ENCODE assay signal across 20 cellular contexts in genomic region chr3:117752984-117753717, GRCh38.
A peak's percentile ranks its signal among the peaks of the same experiment; 100 is the strongest.
DNase-seq lines count a peak whose midpoint lies in the region; ATAC-seq and TF ChIP-seq lines count a peak whose summit lies in the region.
"Had no signal": no experiment of that assay in that cellular context is flagged by ENCODE, and none has a peak within 500 bp of the region (broad histone marks: within the 10 kb centered on the region; RNA-seq: fewer than 3 reads in every experiment).

No MANE protein-coding gene starts in this region.

- H3K79me2 ChIP-seq in trophoblast cell (ENCODE audit: control insufficient read depth, insufficient read depth, low read length, poor library complexity), result no peaks in the 10 kb centered on the region

- H3K36me3 ChIP-seq in HEK293 (ENCODE audit: control insufficient read depth in 2 of 2, insufficient read depth in 1 of 2, low read length in 2 of 2), result no peaks in the 10 kb centered on the region
- H3K36me3 ChIP-seq in trophoblast cell (ENCODE audit: control insufficient read depth in 1 of 2, insufficient read depth in 2 of 2, low read length in 2 of 2), result no peaks in the 10 kb centered on the region
- H3K36me3 ChIP-seq in uterus, result no peaks in the 10 kb centered on the region
- H3K36me3 ChIP-seq: breast epithelium, heart right ventricle had no signal

- no peak overlapping the region for H3K14ac ChIP-seq in trophoblast cell (ENCODE audit: low read length)

- H2AK5ac ChIP-seq in trophoblast cell (ENCODE audit: low read length), result no peak overlapping the region

- no peak overlapping the region for H3K4ac ChIP-seq in trophoblast cell (ENCODE audit: low read depth, low read length)

- TF ChIP-seq CTCF in AG10803 (conservative IDR thresholded peaks at IDR 0.05; ENCODE audit: low read length), result no peak
- no peak for TF ChIP-seq CTCF in HEK293 (tag by site-specific recombination; IDR thresholded peaks at IDR 0.05)
- TF ChIP-seq CTCF in fibroblast of the aortic adventitia (IDR thresholded peaks at IDR 0.05; ENCODE audit: insufficient read depth, low read length), result no peak
- no peak for TF ChIP-seq CTCF in uterus (IDR thresholded peaks at IDR 0.05)

- peak; percentile 51 for DNase-seq in AG10803 (ENCODE audit: low read depth)
- peak; percentile 29 for DNase-seq in SK-N-DZ (ENCODE audit: low spot score)
- peak; percentile 47 for DNase-seq in fibroblast of the aortic adventitia (ENCODE audit: low read depth)
- no peak for DNase-seq in trophoblast cell
- DNase-seq in uterus, result no peak
- DNase-seq in NCI-H2107 treated with DMSO at 0.1 percent for 48 hours (lab: John Stamatoyannopoulos, UW; ENCODE audit: unreplicated experiment), result no peak
- DNase-seq: activated CD4-positive, CD25-positive, alpha-beta regulatory T cell; activated naive CD4-positive, alpha-beta T cell; effector memory CD8-positive, alpha-beta T cell; GDM1; heart right ventricle; left colon; MV-4-11; NCI-H345; psoas muscle; stimulated activated CD4-positive, alpha-beta T cell treated with anti-CD3 and anti-CD28 coated beads, Interleukin-15, amount 100 ng/mL, for 24 hours had no signal

- no peak overlapping the region for H2BK5ac ChIP-seq in trophoblast cell (ENCODE audit: low read depth, low read length, poor library complexity)

- no peak overlapping the region for H2BK120ac ChIP-seq in trophoblast cell (ENCODE audit: insufficient read depth, low read length, poor library complexity)

- H3K27ac ChIP-seq in HEK293 (ENCODE audit: extremely low read depth, low read depth, low read length), result no peak overlapping the region
- H3K27ac ChIP-seq in trophoblast cell (ENCODE audit: low read depth, low read length), result no peak overlapping the region
- H3K27ac ChIP-seq in uterus, result no peak overlapping the region
- H3K27ac ChIP-seq: breast epithelium, heart right ventricle, psoas muscle had no signal

- H3K18ac ChIP-seq in trophoblast cell (ENCODE audit: low read length), result no peak overlapping the region

- no peaks in the 10 kb centered on the region for H3K4me1 ChIP-seq in HEK293 (ENCODE audit: control insufficient read depth, insufficient read depth, low read length)
- no peaks in the 10 kb centered on the region for H3K4me1 ChIP-seq in trophoblast cell (ENCODE audit: control insufficient read depth in 1 of 2, insufficient read depth in 2 of 2, low read length in 2 of 2)
- no peaks in the 10 kb centered on the region for H3K4me1 ChIP-seq in uterus
- H3K4me1 ChIP-seq: breast epithelium, heart right ventricle, psoas muscle had no signal

- ATAC-seq in HG02938 (IDR thresholded peaks at IDR 0.05; ENCODE audit: unreplicated experiment), result no peak
- ATAC-seq: effector memory CD8-positive, alpha-beta T cell; heart right ventricle; left colon; Panc1; psoas muscle had no signal

- POLR2A ChIA-PET in HEK293 (lab: Yijun Ruan, JAX), result no interaction called here

- H3K9ac ChIP-seq in trophoblast cell (ENCODE audit: low read length), result no peak overlapping the region

- TF ChIP-seq POLR2A in uterus (IDR thresholded peaks at IDR 0.05), result no peak

- H4K8ac ChIP-seq in trophoblast cell (ENCODE audit: low read depth, low read length), result no peak overlapping the region

- H4K12ac ChIP-seq in trophoblast cell (ENCODE audit: low read depth, low read length), result no peak overlapping the region

- no peaks in the 10 kb centered on the region for H3K79me1 ChIP-seq in trophoblast cell (ENCODE audit: low read length)

- H2BK12ac ChIP-seq in trophoblast cell (ENCODE audit: low read length), result no peak overlapping the region

- H3K9me3 ChIP-seq in HEK293 (ENCODE audit: control insufficient read depth, insufficient read depth, low read depth, low read length), result no peaks in the 10 kb centered on the region
- H3K9me3 ChIP-seq in trophoblast cell (ENCODE audit: insufficient read depth, low read depth, low read length), result no peaks in the 10 kb centered on the region
- no peaks in the 10 kb centered on the region for H3K9me3 ChIP-seq in uterus
- H3K9me3 ChIP-seq: breast epithelium, heart right ventricle, psoas muscle had no signal

- no peak overlapping the region for H2AFZ ChIP-seq in trophoblast cell (ENCODE audit: insufficient read depth, low read length, poor library complexity)

- H3K27me3 ChIP-seq in trophoblast cell (ENCODE audit: insufficient read depth, low read length) (no peaks in the 10 kb centered on the region), uterus (no peaks in the 10 kb centered on the region)
- H3K27me3 ChIP-seq: breast epithelium, heart right ventricle had no signal

- no peak overlapping the region for H3K23ac ChIP-seq in trophoblast cell (ENCODE audit: low read length)

- no peak overlapping the region for H3K4me3 ChIP-seq in AG10803 (ENCODE audit: low read length)
- H3K4me3 ChIP-seq in HEK293 (ENCODE audit: low read depth, low read length), result no peak overlapping the region
- H3K4me3 ChIP-seq in fibroblast of the aortic adventitia (ENCODE audit: low read depth, low read length), result no peak overlapping the region
- H3K4me3 ChIP-seq in trophoblast cell (ENCODE audit: low read depth, low read length), result no peak overlapping the region
- H3K4me3 ChIP-seq in uterus, result no peak overlapping the region
- H3K4me3 ChIP-seq: breast epithelium, heart right ventricle, psoas muscle had no signal

- WGBS in trophoblast cell (ENCODE audit: extremely low coverage, insufficient coverage, insufficient read length), result 100% methylated on average over 1 of the region's 3 CpGs

- intact Hi-C loops in uterus (cut with DNase I; ENCODE audit: low total_unique reads), result no loop called here

- CTCF ChIA-PET in HEK293 (lab: Yijun Ruan, JAX), result no interaction called here

- no peak overlapping the region for H4K91ac ChIP-seq in trophoblast cell (ENCODE audit: low read depth, low read length)

- no peak overlapping the region for H3K4me2 ChIP-seq in trophoblast cell (ENCODE audit: low read length)

TF ChIP-seq in HEK293, 187 proteins besides CTCF, POLR2A, EP300 and RAD21 (continues in another document):
- TF ChIP-seq MZF1 (tag by site-specific recombination; IDR thresholded peaks at IDR 0.05; ENCODE audit: borderline replicate concordance) (0 out of 2 replicates have a peak, but pooled peaks have one; percentile 46), ZNF214 (tag by site-specific recombination; IDR thresholded peaks at IDR 0.05; ENCODE audit: borderline replicate concordance) (no peak), KLF16 (tag by site-specific recombination; IDR thresholded peaks at IDR 0.05) (no peak), PRDM1 (tag by site-specific recombination; IDR thresholded peaks at IDR 0.05) (no peak), ZNF843 (tag by site-specific recombination; IDR thresholded peaks at IDR 0.05) (peak; percentile 62; the same call in 1 of the 2 replicates), PRDM10 (tag by site-specific recombination; IDR thresholded peaks at IDR 0.05) (peak; percentile 61), ZNF2 (tag by site-specific recombination; IDR thresholded peaks at IDR 0.05) (no peak), ZNF292 (tag by site-specific recombination; IDR thresholded peaks at IDR 0.05; ENCODE audit: borderline replicate concordance, low read depth) (no peak), ZNF692 (tag by site-specific recombination; IDR thresholded peaks at IDR 0.05) (no peak), ZNF335 (tag by site-specific recombination; conservative IDR thresholded peaks at IDR 0.05) (no peak), ZNF10 (tag by site-specific recombination; IDR thresholded peaks at IDR 0.05) (no peak), ZNF155 (tag by site-specific recombination; IDR thresholded peaks at IDR 0.05) (no peak), ZNF837 (tag by site-specific recombination; IDR thresholded peaks at IDR 0.05) (no peak), ZNF501 (tag by site-specific recombination; IDR thresholded peaks at IDR 0.05) (no peak), FEZF1 (tag by site-specific recombination; IDR thresholded peaks at IDR 0.05) (peak; percentile 33; the same call in 1 of the 2 replicates), ZNF121 (tag by site-specific recombination; IDR thresholded peaks at IDR 0.05) (no peak), ZNF596 (tag by site-specific recombination; IDR thresholded peaks at IDR 0.05) (no peak), ZNF677 (tag by site-specific recombination; IDR thresholded peaks at IDR 0.05) (no peak)

Comparison
In these comparisons a context has a peak if more than half of its experiments do, and no peak if none do; other contexts are left out.
1. DNase-seq: peak in AG10803 (single experiment), SK-N-DZ (single experiment) and fibroblast of the aortic adventitia (single experiment); none in trophoblast cell (0 of 2), uterus (0 of 2) and NCI-H2107 treated with DMSO at 0.1 percent for 48 hours (single experiment).